In genomic region chr11:119745776-119746535, GRCh38 we compare ENCODE assay signal across 15 cellular contexts.
"Had no signal": no experiment of that assay in that cellular context is flagged by ENCODE, and none has a peak within 500 bp of the region (broad histone marks: within the 10 kb centered on the region; RNA-seq: fewer than 3 reads in every experiment).

No MANE protein-coding gene starts in this region.

- H3K36me3 ChIP-seq: gastrocnemius medialis, heart right ventricle had no signal

- H3K4me3 ChIP-seq: gastrocnemius medialis, heart right ventricle had no signal

- H3K4me1 ChIP-seq: gastrocnemius medialis had no signal

- ATAC-seq: esophagus mucosa; gastrocnemius medialis; heart right ventricle; natural killer cell; stimulated activated effector memory CD8-positive, alpha-beta T cell treated with anti-CD3 and anti-CD28 coated beads, Interleukin-12 subunit alpha, Interleukin-12 subunit beta, amount 100 ng/mL, for 72 hours had no signal

- H3K9me3 ChIP-seq: gastrocnemius medialis, heart right ventricle had no signal

- DNase-seq: caudate nucleus; cortex of kidney; effector memory CD4-positive, alpha-beta T cell; gastrocnemius medialis; heart right ventricle; kidney glomerular epithelial cell; mammary epithelial cell; natural killer cell; occipital lobe; small intestine; stimulated activated CD4-positive, alpha-beta T cell treated with anti-CD3 and anti-CD28 coated beads, Interleukin-2, amount 100 ng/mL, for 48 hours; stimulated activated CD8-positive, alpha-beta memory T cell treated with anti-CD3 and anti-CD28 coated beads, Interleukin-4, amount 100 ng/mL, for 48 hours; trophoblast cell had no signal

- H3K27ac ChIP-seq: gastrocnemius medialis, heart right ventricle had no signal
